Comparison of ENCODE assay signal across 35 cellular contexts in the genomic region with DNA sequence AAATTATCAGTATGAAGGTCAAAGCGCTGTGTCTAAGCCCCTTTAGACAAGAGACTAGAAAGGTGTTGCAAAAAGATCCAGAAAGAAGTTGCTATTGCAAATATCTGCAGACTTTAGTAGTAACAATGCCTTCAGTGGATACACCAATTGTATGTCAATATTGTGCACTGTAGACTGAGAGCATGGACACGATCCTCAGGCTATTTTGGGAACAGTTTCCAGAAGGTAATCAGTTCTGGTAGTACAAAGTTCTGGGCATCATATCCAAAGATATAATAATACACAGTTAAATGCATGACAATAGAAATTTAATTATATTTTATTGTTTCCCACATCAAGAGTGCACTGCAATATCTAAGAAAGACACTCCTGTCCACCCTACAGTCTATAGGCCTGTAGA.
"Had no signal": no experiment of that assay in that cellular context is flagged by ENCODE, and none has a peak within 500 bp of the region (broad histone marks: within the 10 kb centered on the region; RNA-seq: fewer than 3 reads in every experiment).

No MANE protein-coding gene starts in this region.

- H3K36me3 ChIP-seq: adrenal gland, brain microvascular endothelial cell, breast epithelium had no signal

- FAIRE-seq: astrocyte, TTC549 had no signal

- H3K4me1 ChIP-seq: adrenal gland, body of pancreas, breast epithelium had no signal

- DNase-seq: activated B cell treated with CpG ODN at 0.5 μM for 24 hours; activated CD4-positive, alpha-beta memory T cell treated with anti-CD3 and anti-CD28 coated beads for 36 hours; activated CD4-positive, alpha-beta T cell treated with anti-CD3 and anti-CD28 coated beads for 4 hours; activated CD4-positive, alpha-beta T cell treated with anti-CD3 and anti-CD28 coated beads, Interleukin-2, amount 10 ng/mL, durations not matched to agents 24 days and 14 days; activated CD4-positive, alpha-beta T cell treated with anti-CD3 and anti-CD28 coated beads, Interleukin-2, amount 50 U/mL, for 1 hour; activated CD4-positive, alpha-beta T cell treated with anti-CD3 and anti-CD28 coated beads, Interleukin-2, amount 50 U/mL, for 4 hours; activated CD4-positive, CD25-positive, alpha-beta regulatory T cell treated with anti-CD3 and anti-CD28 coated beads, Interleukin-2, amount 50 U/mL, for 72 hours; activated CD8-positive, alpha-beta memory T cell treated with anti-CD3 and anti-CD28 coated beads, Interleukin-2, amount 50 U/mL, for 4 hours; activated CD8-positive, alpha-beta T cell treated with anti-CD3 and anti-CD28 coated beads for 36 hours; activated effector memory CD4-positive, alpha-beta T cell treated with anti-CD3 and anti-CD28 coated beads, Interleukin-2, amount 50 U/mL, for 16 hours; activated gamma-delta T cell treated with Interleukin-2 at 50 U/mL for 16 hours; activated naive CD4-positive, alpha-beta T cell; activated naive CD4-positive, alpha-beta T cell treated with anti-CD3 and anti-CD28 coated beads for 36 hours; activated naive CD4-positive, alpha-beta T cell treated with anti-CD3 and anti-CD28 coated beads, Interleukin-2, amount 50 U/mL, for 16 hours; activated naive CD8-positive, alpha-beta T cell treated with anti-CD3 and anti-CD28 coated beads for 36 hours; activated T-cell treated with anti-CD3 and anti-CD28 coated beads for 4 hours; activated T-cell treated with anti-CD3 and anti-CD28 coated beads, Interleukin-2, amount 50 U/mL, for 1 hour; activated T-cell treated with anti-CD3 and anti-CD28 coated beads, Interleukin-2, amount 50 U/mL, for 4 hours; activated T-cell treated with anti-CD3 and anti-CD28 coated beads, Interleukin-2, amount 50 U/mL, for 72 hours; adrenal gland; amniotic stem cell; aorta; body of pancreas; brain microvascular endothelial cell; caudate nucleus; SW 1271; T-helper 1 cell; T-helper 2 cell; T-helper 9 cell had no signal

- H3K27me3 ChIP-seq: adrenal gland, body of pancreas, brain microvascular endothelial cell, breast epithelium had no signal

- ATAC-seq: activated CD8-positive, alpha-beta T cell treated with anti-CD3 and anti-CD28 coated beads for 36 hours; activated naive CD4-positive, alpha-beta T cell treated with anti-CD3 and anti-CD28 coated beads, Interleukin-2, amount 50 U/mL, for 72 hours; activated T-cell treated with anti-CD3 and anti-CD28 coated beads, Interleukin-2, amount 50 U/mL, for 4 hours; activated T-cell treated with anti-CD3 and anti-CD28 coated beads, Interleukin-2, amount 50 U/mL, for 72 hours; activated T-helper 17 cell treated with anti-CD3 and anti-CD28 coated beads, Interleukin-2, amount 50 U/mL, for 72 hours; body of pancreas had no signal

- H3K27ac ChIP-seq: adrenal gland, body of pancreas, brain microvascular endothelial cell, breast epithelium, VCaP had no signal

- H3K9me3 ChIP-seq: adrenal gland, body of pancreas, breast epithelium had no signal

- H3K4me3 ChIP-seq: adrenal gland, body of pancreas, breast epithelium had no signal
